ENCODE assay signal across 13 cellular contexts in genomic region chr2:19898592-19899329, GRCh38. TPM values are rescaled to one million over a fixed set of nuclear protein-coding genes. Genes with fewer than 3 reads are reported as not detected.
DNase-seq lines count a peak whose midpoint lies in the region; ATAC-seq and TF ChIP-seq lines count a peak whose summit lies in the region.
"Had no signal": no experiment of that assay in that cellular context is flagged by ENCODE, and none has a peak within 500 bp of the region (broad histone marks: within the 10 kb centered on the region; RNA-seq: fewer than 3 reads in every experiment).

No MANE protein-coding gene starts in this region.

- H3K27ac ChIP-seq in HCT116 (ENCODE audit: low read depth, low read length), result no peak overlapping the region

- TF ChIP-seq CTCF in HCT116 (IDR thresholded peaks at IDR 0.05 in 2 of 3, conservative IDR thresholded peaks at IDR 0.05 in 1 of 3; ENCODE audit: borderline replicate concordance in 1 of 3, insufficient read depth in 1 of 3, low read depth in 2 of 3, low read length in 2 of 3) (no peak), neural crest cell (conservative IDR thresholded peaks at IDR 0.05) (no peak), GM20000 (IDR thresholded peaks at IDR 0.05; ENCODE audit: extremely low read depth, missing control alignments) (no peak)

- intact Hi-C loops in HCT116 (cut with micrococcal nuclease) (no loop called here), left colon (cut with DNase I, micrococcal nuclease) (no loop called here)

- peak; percentile 9 for DNase-seq in NOMO-1 treated with DMSO at 0.1 percent for 48 hours (lab: John Stamatoyannopoulos, UW; ENCODE audit: unreplicated experiment)
- DNase-seq in NOMO-1 treated with dmso at 0.1 percent for 144 hours (lab: John Stamatoyannopoulos, UW; ENCODE audit: unreplicated experiment), result no peak
- no peak for DNase-seq in HCT116 (ENCODE audit: low read depth, low spot score)
- DNase-seq in neural crest cell (ENCODE audit: low read depth, low spot score), result no peak
- DNase-seq in left colon, result no peak
- no peak for DNase-seq in GM20000 (ENCODE audit: low spot score)
- DNase-seq: activated T-cell treated with anti-CD3 and anti-CD28 coated beads, Interleukin-2, amount 50 U/mL, for 4 hours; caudate nucleus; NCI-H1417; stimulated activated CD4-positive, alpha-beta T cell treated with anti-CD3 and anti-CD28 coated beads, Interleukin-15, amount 100 ng/mL, for 24 hours; T1000 had no signal

- peak overlapping the region; percentile 54 for H3K4me3 Mint-ChIP-seq in activated T-helper 17 cell treated with anti-CD3 and anti-CD28 coated beads, Interleukin-2, amount 50 U/mL, for 72 hours
- H3K4me3 Mint-ChIP-seq in neural crest cell, result peak overlapping the region; percentile 73

- RAD21 ChIA-PET in HCT116 (lab: Charles Lee; ENCODE audit: low non-redundant PET in 1 of 2, low total read pairs in 2 of 2, uncharacterized antibody in 2 of 2, unreplicated experiment in 2 of 2), result no interaction called here

- H3K27me3 Mint-ChIP-seq in activated T-helper 17 cell treated with anti-CD3 and anti-CD28 coated beads, Interleukin-2, amount 50 U/mL, for 72 hours, result no peaks in the 10 kb centered on the region
- H3K27me3 Mint-ChIP-seq in neural crest cell (ENCODE audit: low read depth), result no peaks in the 10 kb centered on the region

- H3K27me3 ChIP-seq in HCT116 (ENCODE audit: insufficient read depth, low read length), result no peaks in the 10 kb centered on the region

- H3K4me3 ChIP-seq in HCT116 (replicated peaks in 1 of 2; ENCODE audit: low read depth in 1 of 2, low read length in 2 of 2), result no peak overlapping the region

- no peak overlapping the region for H3K4me2 ChIP-seq in HCT116 (ENCODE audit: low read length)

- H3K36me3 ChIP-seq in HCT116 (ENCODE audit: control insufficient read depth in 1 of 2, insufficient read depth in 2 of 2, low read length in 2 of 2), result no peaks in the 10 kb centered on the region

- TF ChIP-seq RAD21 in HCT116 (IDR thresholded peaks at IDR 0.05; ENCODE audit: low read depth), result no peak

- no peak for TF ChIP-seq POLR2A in HCT116 (IDR thresholded peaks at IDR 0.05; ENCODE audit: borderline replicate concordance, extremely low read depth, insufficient read depth, insufficient read length)

- H3K9ac ChIP-seq in HCT116 (ENCODE audit: low read length), result no peak overlapping the region

- peaks cover 11 to 18% of the 10 kb centered on the region in 2 experiments for H3K4me1 ChIP-seq in HCT116 (ENCODE audit: control insufficient read depth in 1 of 2, insufficient read depth in 2 of 2, low read length in 2 of 2)

- peaks cover 56% of the 10 kb centered on the region for H3K36me3 Mint-ChIP-seq in activated T-helper 17 cell treated with anti-CD3 and anti-CD28 coated beads, Interleukin-2, amount 50 U/mL, for 72 hours (ENCODE audit: low read depth)
- H3K36me3 Mint-ChIP-seq in neural crest cell (ENCODE audit: low read depth), result no peaks in the 10 kb centered on the region

- no peak overlapping the region for H3K27ac Mint-ChIP-seq in activated T-helper 17 cell treated with anti-CD3 and anti-CD28 coated beads, Interleukin-2, amount 50 U/mL, for 72 hours
- no peak overlapping the region for H3K27ac Mint-ChIP-seq in neural crest cell (ENCODE audit: unreplicated experiment)

- no peaks in the 10 kb centered on the region for H3K9me3 Mint-ChIP-seq in activated T-helper 17 cell treated with anti-CD3 and anti-CD28 coated beads, Interleukin-2, amount 50 U/mL, for 72 hours
- H3K9me3 Mint-ChIP-seq in neural crest cell, result no peaks in the 10 kb centered on the region
- H3K9me3 Mint-ChIP-seq: activated T-cell treated with anti-CD3 and anti-CD28 coated beads, Interleukin-2, amount 50 U/mL, for 4 hours had no signal

- no peak overlapping the region for H2AFZ ChIP-seq in HCT116 (ENCODE audit: low read depth, low read length, poor library complexity, severe bottlenecking)

- POLR2A ChIA-PET in HCT116 (lab: Charles Lee), result interaction anchor here (0.7 kb wide), 1 partner anchor 13 kb away, joined by 3 read pairs; no protein-coding TSS in a partner anchor

- H4K20me1 ChIP-seq in HCT116 (ENCODE audit: insufficient read depth), result no peaks in the 10 kb centered on the region

- peaks cover 41% of the 10 kb centered on the region for H3K79me2 ChIP-seq in HCT116 (ENCODE audit: insufficient read depth, low read length)

- H3K9me3 ChIP-seq in HCT116 (ENCODE audit: control insufficient read depth in 1 of 2, insufficient read depth in 1 of 2, low read depth in 1 of 2, low read length in 2 of 2), result no peaks in the 10 kb centered on the region

- CTCF ChIA-PET in HCT116 (lab: Charles Lee), result no interaction called here

- ATAC-seq in HCT116 (no peak), left colon (no peak), GM18861 (IDR thresholded peaks at IDR 0.05; ENCODE audit: unreplicated experiment) (no peak)
- no peak for ATAC-seq in activated T-helper 17 cell treated with anti-CD3 and anti-CD28 coated beads, Interleukin-2, amount 50 U/mL, for 72 hours (replicated peaks)
- ATAC-seq: activated T-cell treated with anti-CD3 and anti-CD28 coated beads, Interleukin-2, amount 50 U/mL, for 4 hours had no signal

- BruUV-seq in HCT116 (replicated peaks; lab: Mats Ljungman, UMichigan), result TSS peak; percentile 2

- H3K9me2 ChIP-seq in HCT116 (ENCODE audit: insufficient read depth), result no peaks in the 10 kb centered on the region

- H3K4me1 Mint-ChIP-seq in activated T-helper 17 cell treated with anti-CD3 and anti-CD28 coated beads, Interleukin-2, amount 50 U/mL, for 72 hours, result peaks cover 37% of the 10 kb centered on the region
- peaks cover 49% of the 10 kb centered on the region for H3K4me1 Mint-ChIP-seq in neural crest cell

TF ChIP-seq in HCT116, 20 proteins besides CTCF, POLR2A, EP300 and RAD21 (continues in another document):
- TF ChIP-seq EGR1 (IDR thresholded peaks at IDR 0.05; ENCODE audit: low read depth) (no peak), JUND (IDR thresholded peaks at IDR 0.05) (no peak), REST (IDR thresholded peaks at IDR 0.05; ENCODE audit: low read depth) (no peak), SRF (IDR thresholded peaks at IDR 0.05; ENCODE audit: low read depth) (no peak), ATF3 (IDR thresholded peaks at IDR 0.05) (no peak), ZFX (IDR thresholded peaks at IDR 0.05) (no peak), YY1 (IDR thresholded peaks at IDR 0.05; ENCODE audit: extremely low read depth, insufficient replicate concordance, low read depth, low read length) (no peak), ZBTB33 (IDR thresholded peaks at IDR 0.05; ENCODE audit: extremely low read depth, insufficient replicate concordance, low read length) (no peak), SP1 (IDR thresholded peaks at IDR 0.05; ENCODE audit: low read depth) (no peak), ELF1 (IDR thresholded peaks at IDR 0.05; ENCODE audit: borderline replicate concordance, low read depth) (no peak), CEBPB (IDR thresholded peaks at IDR 0.05; ENCODE audit: low read depth) (no peak), SIN3A (IDR thresholded peaks at IDR 0.05; ENCODE audit: low read depth) (no peak), POLR2AphosphoS5 (IDR thresholded peaks at IDR 0.05; ENCODE audit: low read depth, low read length) (no peak), FOSL1 (IDR thresholded peaks at IDR 0.05; ENCODE audit: low read depth) (no peak), ZNF274 (IDR thresholded peaks at IDR 0.05; ENCODE audit: low read depth, low read length) (no peak)

RNA-seq across cellular contexts. Expression of gene TTC32, which starts 3.0 kb away (rescaled TPM):
- total RNA-seq in HCT116 (2021; ENCODE audit: unreplicated experiment) (6.3 TPM), neural crest cell (13.1 and 13.5 TPM in 2 replicates), left colon (10 to 100 TPM in 1 of 2 donors, 1 to 10 TPM in 1; 9.8 to 10.4 TPM)
- 5.3 and 5.6 TPM in 2 replicates for polyA plus RNA-seq in HCT116 (2012)
- 10 to 100 TPM; 19.5 to 62.7 TPM for total RNA-seq in activated T-helper 17 cell treated with anti-CD3 and anti-CD28 coated beads, Interleukin-2, amount 50 U/mL, for 72 hours
